In genomic region chr6:166167801-166168615, GRCh38 we compare ENCODE assay signal across 9 cellular contexts. TPM values are rescaled to one million over a fixed set of nuclear protein-coding genes. Genes with fewer than 3 reads are reported as not detected.
A peak's percentile ranks its signal among the peaks of the same experiment; 100 is the strongest.
DNase-seq lines count a peak whose midpoint lies in the region; ATAC-seq, FAIRE-seq and TF ChIP-seq lines count a peak whose summit lies in the region.
"Had no signal": no experiment of that assay in that cellular context is flagged by ENCODE, and none has a peak within 500 bp of the region (broad histone marks: within the 10 kb centered on the region; RNA-seq: fewer than 3 reads in every experiment).

A gene with protein sequence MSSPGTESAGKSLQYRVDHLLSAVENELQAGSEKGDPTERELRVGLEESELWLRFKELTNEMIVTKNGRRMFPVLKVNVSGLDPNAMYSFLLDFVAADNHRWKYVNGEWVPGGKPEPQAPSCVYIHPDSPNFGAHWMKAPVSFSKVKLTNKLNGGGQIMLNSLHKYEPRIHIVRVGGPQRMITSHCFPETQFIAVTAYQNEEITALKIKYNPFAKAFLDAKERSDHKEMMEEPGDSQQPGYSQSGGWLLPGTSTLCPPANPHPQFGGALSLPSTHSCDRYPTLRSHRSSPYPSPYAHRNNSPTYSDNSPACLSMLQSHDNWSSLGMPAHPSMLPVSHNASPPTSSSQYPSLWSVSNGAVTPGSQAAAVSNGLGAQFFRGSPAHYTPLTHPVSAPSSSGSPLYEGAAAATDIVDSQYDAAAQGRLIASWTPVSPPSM (minus strand): TSS chr6:166167851. CDS start chr6:166167591, 260 bp downstream.

- H3K27me3 Mint-ChIP-seq in activated naive CD4-positive, alpha-beta T cell treated with anti-CD3 and anti-CD28 coated beads, Interleukin-2, amount 50 U/mL, for 24 hours: peaks cover 52% of the 10 kb centered on the region

- H3K27ac ChIP-seq in muscle layer of duodenum (ENCODE audit: low read length): no peak within 1 kb of the TSS
- H3K27ac ChIP-seq in uterus: no peak within 1 kb of the TSS
- H3K27ac ChIP-seq in transverse colon: no peak within 1 kb of the TSS

- H3K27me3 ChIP-seq in muscle layer of duodenum (ENCODE audit: low read depth, low read length): peaks cover 59% of the 10 kb centered on the region
- H3K27me3 ChIP-seq in uterus: peaks cover 0 to 57% of the 10 kb centered on the region in 2 donors
- peaks cover 100% of the 10 kb centered on the region for H3K27me3 ChIP-seq in transverse colon

- peak within 1 kb of the TSS; percentile 84 for H3K4me3 Mint-ChIP-seq in activated naive CD4-positive, alpha-beta T cell treated with anti-CD3 and anti-CD28 coated beads, Interleukin-2, amount 50 U/mL, for 24 hours

- H3K9me3 Mint-ChIP-seq in activated naive CD4-positive, alpha-beta T cell treated with anti-CD3 and anti-CD28 coated beads, Interleukin-2, amount 50 U/mL, for 24 hours: no peaks in the 10 kb centered on the region

- H3K36me3 ChIP-seq in muscle layer of duodenum (ENCODE audit: control insufficient read depth in 1 of 2, insufficient read depth in 2 of 2, low read length in 2 of 2) (no peaks in the 10 kb centered on the region), uterus (no peaks in the 10 kb centered on the region), transverse colon (no peaks in the 10 kb centered on the region)

- H3K4me1 Mint-ChIP-seq in activated naive CD4-positive, alpha-beta T cell treated with anti-CD3 and anti-CD28 coated beads, Interleukin-2, amount 50 U/mL, for 24 hours: peaks cover 13% of the 10 kb centered on the region

- FAIRE-seq in frontal cortex (lab: Jason Lieb, UNC): no peak
- FAIRE-seq: GM12892 had no signal

- H3K4me3 ChIP-seq in muscle layer of duodenum (ENCODE audit: low read depth in 1 of 2, low read length in 2 of 2) (peak within 1 kb of the TSS; percentile 21 to 67), uterus (peak within 1 kb of the TSS in 1 of 2 donors; percentile 13), transverse colon (peak within 1 kb of the TSS in 2 of 4 donors; percentile 10 to 29)

- H3K4me1 ChIP-seq in muscle layer of duodenum (ENCODE audit: control insufficient read depth in 1 of 2, insufficient read depth in 2 of 2, low read length in 2 of 2) (peaks cover 0 to 33% of the 10 kb centered on the region in 2 donors), uterus (peaks cover 0 to 26% of the 10 kb centered on the region in 2 donors), transverse colon (peaks cover 7 to 29% (median 20%) of the 10 kb centered on the region in 4 donors)

- TF ChIP-seq POLR2A in uterus (IDR thresholded peaks at IDR 0.05) (no peak), transverse colon (IDR thresholded peaks at IDR 0.05) (no peak)

- ATAC-seq in GM21576 (IDR thresholded peaks at IDR 0.05; ENCODE audit: unreplicated experiment) (peak; percentile 58), GM18907 (IDR thresholded peaks at IDR 0.05; ENCODE audit: unreplicated experiment) (no peak)

- in situ Hi-C loops in transverse colon (cut with MboI; ENCODE audit: low pct_ligation_motif_present in 1 of 4, low pct_unique_long_range_greater_than_20kb in 1 of 4, low sequenced_read_pairs in 3 of 4): no loop called here

- WGBS in transverse colon (ENCODE audit: low coverage in 1 of 2), 2 donors: 5% methylated on average over 67 of the region's 79 CpGs; no CpG with 5 or more reads in 1 of the 2 donors

- no peak within 1 kb of the TSS for H3K27ac Mint-ChIP-seq in activated naive CD4-positive, alpha-beta T cell treated with anti-CD3 and anti-CD28 coated beads, Interleukin-2, amount 50 U/mL, for 24 hours

- no peak for TF ChIP-seq EP300 in transverse colon (IDR thresholded peaks at IDR 0.05; ENCODE audit: low read depth)

- no peaks in the 10 kb centered on the region for H3K9me3 ChIP-seq in muscle layer of duodenum (ENCODE audit: control insufficient read depth in 1 of 2, low read length in 2 of 2)
- H3K9me3 ChIP-seq in uterus: no peaks in the 10 kb centered on the region
- no peaks in the 10 kb centered on the region for H3K9me3 ChIP-seq in transverse colon

- TF ChIP-seq CTCF in uterus (IDR thresholded peaks at IDR 0.05): no peak
- TF ChIP-seq CTCF in transverse colon (IDR thresholded peaks at IDR 0.05): no peak

- H3K36me3 Mint-ChIP-seq in activated naive CD4-positive, alpha-beta T cell treated with anti-CD3 and anti-CD28 coated beads, Interleukin-2, amount 50 U/mL, for 24 hours: peaks cover 3% of the 10 kb centered on the region

- peak; percentile 45 for DNase-seq in COLO668 (lab: John Stamatoyannopoulos, UW; ENCODE audit: unreplicated experiment)
- DNase-seq in frontal cortex (ENCODE audit: low spot score in 2 of 2): no peak
- no peak for DNase-seq in uterus
- DNase-seq in transverse colon: no peak

- intact Hi-C loops in uterus (cut with DNase I; ENCODE audit: low total_unique reads): no loop called here
- intact Hi-C loops in transverse colon (cut with DNase I; ENCODE audit: low total_unique reads): no loop called here

RNA-seq across cellular contexts. Expression of the gene that starts here (rescaled TPM):
- total RNA-seq in frontal cortex (not detected), uterus (not detected), transverse colon (not detected)
